In the genomic region with DNA sequence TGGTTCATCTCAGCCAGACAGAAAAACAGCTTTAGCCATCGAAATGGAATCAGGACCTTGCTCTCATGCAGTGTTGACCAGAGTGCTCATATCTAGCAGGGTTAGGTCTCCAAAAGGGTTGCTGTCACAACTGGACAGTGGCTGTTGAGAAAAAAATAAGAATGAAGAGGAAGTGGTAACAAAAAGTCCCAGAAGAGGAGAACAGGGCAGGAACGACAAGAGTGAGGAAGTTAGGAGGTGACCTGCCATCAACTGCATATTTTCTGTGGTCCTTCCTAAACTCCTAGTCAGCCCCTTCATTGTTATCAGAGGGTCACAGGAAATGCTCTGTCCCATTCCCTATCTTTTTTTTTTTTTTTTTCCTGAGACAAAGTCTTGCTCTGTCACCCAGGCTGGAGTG, we compare ENCODE assay signal across 20 cellular contexts.
DNase-seq lines count a peak whose midpoint lies in the region; ATAC-seq, FAIRE-seq and TF ChIP-seq lines count a peak whose summit lies in the region.
"Had no signal": no experiment of that assay in that cellular context is flagged by ENCODE, and none has a peak within 500 bp of the region (broad histone marks: within the 10 kb centered on the region; RNA-seq: fewer than 3 reads in every experiment).

No MANE protein-coding gene starts in this region.

- no peak overlapping the region for H3K9ac ChIP-seq in GM12878 (ENCODE audit: control insufficient read depth, insufficient read depth, low read length)
- H3K9ac ChIP-seq: BLaER1 treated with 17β-estradiol and CSF1 and Interleukin-3, amounts not matched to agents 10 nM and 100 nM had no signal

- H3K36me3 ChIP-seq in GM12878 (ENCODE audit: control insufficient read depth in 2 of 2, insufficient read depth in 2 of 2, low read length in 1 of 2): no peaks in the 10 kb centered on the region
- H3K36me3 ChIP-seq: BE2C; BLaER1 treated with 17β-estradiol and CSF1 and Interleukin-3, amounts not matched to agents 10 nM and 100 nM; HAP-1 had no signal

- H3K27ac ChIP-seq in GM12878 (ENCODE audit: control insufficient read depth, insufficient read depth): no peak overlapping the region
- H3K27ac ChIP-seq: BLaER1 treated with 17β-estradiol and CSF1 and Interleukin-3, amounts not matched to agents 10 nM and 100 nM had no signal

- no peaks in the 10 kb centered on the region for H3K79me2 ChIP-seq in GM12878 (ENCODE audit: control insufficient read depth, insufficient read depth, low read length)

- DNase-seq in SKM-1 (lab: John Stamatoyannopoulos, UW; ENCODE audit: unreplicated experiment): peak; percentile 29
- no peak for DNase-seq in SKM-1 treated with dmso at 0.1 percent for 144 hours (lab: John Stamatoyannopoulos, UW; ENCODE audit: unreplicated experiment)
- peak; percentile 2 for DNase-seq in HT1080 (ENCODE audit: low read depth)
- DNase-seq in GM12878 (ENCODE audit: low read depth, low spot score): no peak
- no peak for DNase-seq in DMS153 treated with DMSO at 0.1 percent for 48 hours (lab: John Stamatoyannopoulos, UW; ENCODE audit: unreplicated experiment)
- no peak for DNase-seq in HuH-7 (ENCODE audit: low spot score)
- DNase-seq: BE2C; CD4-positive, alpha-beta T cell; CD8-positive, alpha-beta memory T cell; DMS 273 treated with DMSO at 0.1 percent for 48 hours; DMS53; DMS79 treated with DMSO at 0.1 percent for 48 hours; GF-D8; GOT3; HFFc6 had no signal

- ATAC-seq in GM12878: peak; percentile 28; the same call in 2 of the 3 replicates

- RAD21 ChIA-PET in GM12878 (lab: Charles Lee; ENCODE audit: unreplicated experiment): interaction anchor here (1.2 kb wide), 1 partner anchor 299 kb away, joined by 3 read pairs; no protein-coding TSS in a partner anchor

- H2AFZ ChIP-seq in GM12878 (ENCODE audit: control insufficient read depth, low read depth, low read length): no peak overlapping the region

- no peak for TF ChIP-seq CTCF in GM12878 (IDR thresholded peaks at IDR 0.05 in 2 of 3, conservative IDR thresholded peaks at IDR 0.05 in 1 of 3; ENCODE audit: control insufficient read depth in 2 of 3, extremely low read depth in 1 of 3, insufficient read depth in 1 of 3, low read depth in 3 of 3, low read length in 3 of 3)

- CTCF ChIA-PET in GM12878 (lab: Yijun Ruan, JAX): interaction anchor here (1.5 kb wide), 1 partner anchor 8 kb away, joined by 3 read pairs; no protein-coding TSS in a partner anchor

- POLR2A ChIA-PET in GM12878 (lab: Charles Lee): no interaction called here

- H3K4me2 ChIP-seq in GM12878 (ENCODE audit: control insufficient read depth, insufficient read depth): no peak overlapping the region

- TF ChIP-seq POLR2A in GM12878 (IDR thresholded peaks at IDR 0.05; ENCODE audit: low read depth, low read length): no peak

- no peak for FAIRE-seq in GM12878 (lab: Jason Lieb, UNC)
- FAIRE-seq: A204.1, GM12892, H54 had no signal

- no peaks in the 10 kb centered on the region for H4K20me1 ChIP-seq in GM12878 (ENCODE audit: control insufficient read depth, insufficient read depth)
- H4K20me1 ChIP-seq: BLaER1 treated with 17β-estradiol and CSF1 and Interleukin-3, amounts not matched to agents 10 nM and 100 nM had no signal

- in situ Hi-C loops in GM12878 (cut with MboI): no loop called here

- intact Hi-C loops in GM12878 (cut with micrococcal nuclease; ENCODE audit: unreplicated experiment): no loop called here

- H3K27me3 ChIP-seq in GM12878 (replicated peaks in 1 of 2; ENCODE audit: control insufficient read depth in 2 of 2, insufficient read depth in 2 of 2, low read length in 1 of 2): no peaks in the 10 kb centered on the region; a peak in 1 of 4 replicates
- H3K27me3 ChIP-seq: BE2C; BLaER1 treated with 17β-estradiol and CSF1 and Interleukin-3, amounts not matched to agents 10 nM and 100 nM had no signal

- SMC1A ChIA-PET in GM12878 (lab: Charles Lee; ENCODE audit: uncharacterized antibody, unreplicated experiment): no interaction called here

- WGBS in GM12878 (ENCODE audit: insufficient coverage, insufficient replicate concordance, low lambda C conversion rate, missing lambda C conversion rate): 0% methylated on average over 2 of the region's 2 CpGs

- H3K4me3 ChIP-seq in GM12878: no peak overlapping the region
- H3K4me3 ChIP-seq: BLaER1 treated with 17β-estradiol and CSF1 and Interleukin-3, amounts not matched to agents 10 nM and 100 nM; HAP-1 had no signal

- no peaks in the 10 kb centered on the region for H3K4me1 ChIP-seq in GM12878 (ENCODE audit: control insufficient read depth, insufficient read depth, low read length)
- H3K4me1 ChIP-seq: BE2C had no signal

- BruUV-seq in GM12878 (replicated peaks; lab: Mats Ljungman, UMichigan): no TSS peak

- TF ChIP-seq RAD21 in GM12878 (IDR thresholded peaks at IDR 0.05; ENCODE audit: insufficient read depth, low read depth, low read length): no peak

- TF ChIP-seq EP300 in GM12878 (IDR thresholded peaks at IDR 0.05; ENCODE audit: borderline replicate concordance in 1 of 2, control insufficient read depth in 1 of 2, low read depth in 2 of 2, low read length in 2 of 2): no peak

- H3K9me3 ChIP-seq in GM12878 (replicated peaks; ENCODE audit: control insufficient read depth, insufficient read depth, low read length): no peaks in the 10 kb centered on the region
- H3K9me3 ChIP-seq: BE2C, HAP-1 had no signal

TF ChIP-seq in GM12878, 131 proteins besides CTCF, POLR2A, EP300 and RAD21:
- TF ChIP-seq GABPA (IDR thresholded peaks at IDR 0.05; ENCODE audit: low read depth): no peak
- peak; percentile 33; the same call in 1 of the 2 replicates for TF ChIP-seq SPI1 (IDR thresholded peaks at IDR 0.05; ENCODE audit: borderline replicate concordance, insufficient read depth, low read depth, low read length)
- no peak for TF ChIP-seq CBX3 (IDR thresholded peaks at IDR 0.05; ENCODE audit: borderline replicate concordance, low read depth)
- TF ChIP-seq ZNF207 (IDR thresholded peaks at IDR 0.05; ENCODE audit: borderline replicate concordance): no peak

Comparison
In these comparisons a context has a peak if more than half of its experiments do, and no peak if none do; other contexts are left out.
1. DNase-seq: peak in SKM-1 (single experiment) and HT1080 (single experiment); none in SKM-1 treated with dmso at 0.1 percent for 144 hours (single experiment), GM12878 (single experiment), DMS153 treated with DMSO at 0.1 percent for 48 hours (single experiment) and HuH-7 (single experiment).